Comparison of ENCODE assay signal across 20 cellular contexts in genomic region chr22:39301108-39301507, GRCh38. TPM values are rescaled to one million over a fixed set of nuclear protein-coding genes. Genes with fewer than 3 reads are reported as not detected.
"Had no signal": no experiment of that assay in that cellular context is flagged by ENCODE, and none has a peak within 500 bp of the region (broad histone marks: within the 10 kb centered on the region; RNA-seq: fewer than 3 reads in every experiment).

No MANE protein-coding gene starts in this region.

- H3K4me3 Mint-ChIP-seq: activated CD4-positive, alpha-beta memory T cell treated with anti-CD3 and anti-CD28 coated beads for 36 hours; activated CD4-positive, alpha-beta T cell treated with anti-CD3 and anti-CD28 coated beads for 36 hours; activated naive CD8-positive, alpha-beta T cell treated with anti-CD3 and anti-CD28 coated beads, Interleukin-2, amount 10 ng/mL, durations not matched to agents 7 days and 5 days had no signal

- FAIRE-seq: endometrium, pancreas, TTC549 had no signal

- H3K36me3 Mint-ChIP-seq: activated CD4-positive, alpha-beta memory T cell treated with anti-CD3 and anti-CD28 coated beads for 36 hours; activated naive CD8-positive, alpha-beta T cell treated with anti-CD3 and anti-CD28 coated beads, Interleukin-2, amount 10 ng/mL, durations not matched to agents 7 days and 5 days; naive B cell had no signal

- H3K9me3 ChIP-seq: mucosa of descending colon, pancreas, sigmoid colon, transverse colon had no signal

- H3K27me3 ChIP-seq: pancreas had no signal

- H3K27ac Mint-ChIP-seq: activated CD4-positive, alpha-beta memory T cell treated with anti-CD3 and anti-CD28 coated beads for 36 hours; activated CD4-positive, alpha-beta T cell treated with anti-CD3 and anti-CD28 coated beads for 36 hours; activated naive CD8-positive, alpha-beta T cell treated with anti-CD3 and anti-CD28 coated beads, Interleukin-2, amount 10 ng/mL, durations not matched to agents 7 days and 5 days; activated T-helper 2 cell treated with anti-CD3 and anti-CD28 coated beads, Interferon-gamma antibody, Interleukin-2, Interleukin-4, amounts not matched to agents 10 μg/mL and 5 μg/mL and 100 μg/mL, durations not matched to agents 14 hours and 24 hours and 36 hours had no signal

- H3K4me3 ChIP-seq: mucosa of descending colon, pancreas, transverse colon had no signal

- H3K9me3 Mint-ChIP-seq: activated CD4-positive, alpha-beta memory T cell treated with anti-CD3 and anti-CD28 coated beads for 36 hours; activated naive CD8-positive, alpha-beta T cell treated with anti-CD3 and anti-CD28 coated beads, Interleukin-2, amount 10 ng/mL, durations not matched to agents 7 days and 5 days; activated T-helper 2 cell treated with anti-CD3 and anti-CD28 coated beads, Interferon-gamma antibody, Interleukin-2, Interleukin-4, amounts not matched to agents 10 μg/mL and 5 μg/mL and 100 μg/mL, durations not matched to agents 14 hours and 24 hours and 36 hours; naive B cell; neural crest cell; stimulated activated naive B cell treated with anti-CD40 and anti-IgM and Interleukin-4, amounts not matched to agents 10 μg/mL and 1 μg/mL and 100 μg/mL, for 72 hours had no signal

- ATAC-seq: activated CD4-positive, alpha-beta T cell treated with anti-CD3 and anti-CD28 coated beads for 36 hours had no signal

- DNase-seq: activated CD4-positive, alpha-beta memory T cell treated with anti-CD3 and anti-CD28 coated beads for 36 hours; activated CD4-positive, alpha-beta T cell treated with anti-CD3 and anti-CD28 coated beads for 36 hours; activated naive CD4-positive, alpha-beta T cell treated with Interleukin-2 at 50 U/mL for 16 hours; activated naive CD8-positive, alpha-beta T cell treated with anti-CD3 and anti-CD28 coated beads, Interleukin-2, amount 10 ng/mL, durations not matched to agents 7 days and 5 days; activated T-cell treated with anti-CD3 and anti-CD28 coated beads, Interleukin-2, amount 50 U/mL, for 1 hour; erythroblast; foreskin melanocyte; left ventricle myocardium superior; naive B cell; sigmoid colon; stimulated activated CD4-positive, alpha-beta T cell treated with anti-CD3 and anti-CD28 coated beads, Interleukin-4, amount 100 ng/mL, for 4 hours; stimulated activated naive B cell treated with anti-CD40 and anti-IgM and Interleukin-4, amounts not matched to agents 10 μg/mL and 1 μg/mL and 100 μg/mL, for 72 hours; SW 1271; transverse colon had no signal

- H3K36me3 ChIP-seq: pancreas, sigmoid colon, transverse colon had no signal

RNA-seq across cellular contexts. Expression of gene SYNGR1, which starts 48.7 kb away (rescaled TPM):
- total RNA-seq: activated CD4-positive, alpha-beta memory T cell treated with anti-CD3 and anti-CD28 coated beads for 36 hours; activated T-helper 2 cell treated with anti-CD3 and anti-CD28 coated beads, Interferon-gamma antibody, Interleukin-2, Interleukin-4, amounts not matched to agents 10 μg/mL and 5 μg/mL and 100 μg/mL, durations not matched to agents 14 hours and 24 hours and 36 hours had no signal
